In genomic region chr16:4491898-4492297, GRCh38 we compare ENCODE assay signal across 21 cellular contexts.
"Had no signal": no experiment of that assay in that cellular context is flagged by ENCODE, and none has a peak within 500 bp of the region (broad histone marks: within the 10 kb centered on the region; RNA-seq: fewer than 3 reads in every experiment).

No MANE protein-coding gene starts in this region.

- H3K4me2 ChIP-seq: neural progenitor cell had no signal

- ATAC-seq: heart right ventricle, left colon had no signal

- FAIRE-seq: astrocyte, colon, keratinocyte had no signal

- H3K4me3 ChIP-seq: heart right ventricle, neural progenitor cell, SJSA1, upper lobe of left lung had no signal

- H3K27me3 ChIP-seq: heart right ventricle, neural progenitor cell, SJSA1, upper lobe of left lung had no signal

- H3K9ac ChIP-seq: neural progenitor cell had no signal

- H3K27ac ChIP-seq: heart right ventricle, neural progenitor cell, SJSA1, upper lobe of left lung had no signal

- H2AFZ ChIP-seq: neural progenitor cell had no signal

- H3K27me3 Mint-ChIP-seq: activated naive CD4-positive, alpha-beta T cell treated with anti-CD3 and anti-CD28 coated beads, Interleukin-2, amount 50 U/mL, for 24 hours had no signal

- DNase-seq: activated CD4-positive, alpha-beta T cell treated with anti-CD3 and anti-CD28 coated beads for 4 hours; activated CD4-positive, CD25-positive, alpha-beta regulatory T cell; activated CD8-positive, alpha-beta memory T cell treated with anti-CD3 and anti-CD28 coated beads for 24 hours; activated CD8-positive, alpha-beta memory T cell treated with anti-CD3 and anti-CD28 coated beads, Interleukin-2, amount 50 U/mL, for 4 hours; activated effector memory CD4-positive, alpha-beta T cell treated with anti-CD3 and anti-CD28 coated beads, Interleukin-2, amount 50 U/mL, for 16 hours; central memory CD4-positive, alpha-beta T cell; heart right ventricle; left colon; mesenchymal stem cell; retina; stimulated activated CD4-positive, alpha-beta T cell treated with anti-CD3 and anti-CD28 coated beads, Interleukin-2, amount 100 ng/mL, for 48 hours; stimulated activated CD8-positive, alpha-beta memory T cell treated with anti-CD3 and anti-CD28 coated beads, Interleukin-4, amount 100 ng/mL, for 48 hours; stimulated activated naive CD4-positive, alpha-beta T cell; upper lobe of left lung had no signal

- H3K9me3 Mint-ChIP-seq: activated naive CD4-positive, alpha-beta T cell treated with anti-CD3 and anti-CD28 coated beads, Interleukin-2, amount 50 U/mL, for 24 hours; neural progenitor cell; T-helper 1 cell treated with Interleukin-12 subunit alpha and Interleukin-12 subunit beta and Interleukin-4 antibody, amounts not matched to agents 30 μg/mL and 1 μg/mL, for 36 hours had no signal

- H3K4me1 Mint-ChIP-seq: neural progenitor cell had no signal

- H3K36me3 ChIP-seq: neural progenitor cell, SJSA1 had no signal

- H3K4me3 Mint-ChIP-seq: activated naive CD4-positive, alpha-beta T cell treated with anti-CD3 and anti-CD28 coated beads, Interleukin-2, amount 50 U/mL, for 24 hours; neural progenitor cell; T-helper 1 cell treated with Interleukin-12 subunit alpha and Interleukin-12 subunit beta and Interleukin-4 antibody, amounts not matched to agents 30 μg/mL and 1 μg/mL, for 36 hours had no signal

- H3K36me3 Mint-ChIP-seq: neural progenitor cell had no signal

- H3K27ac Mint-ChIP-seq: neural progenitor cell; T-helper 1 cell treated with Interleukin-12 subunit alpha and Interleukin-12 subunit beta and Interleukin-4 antibody, amounts not matched to agents 30 μg/mL and 1 μg/mL, for 36 hours had no signal

- H3K9me3 ChIP-seq: heart right ventricle, SJSA1, upper lobe of left lung had no signal

- H3K4me1 ChIP-seq: neural progenitor cell had no signal
